In genomic region chr7:127907638-127908040, GRCh38 we compare ENCODE assay signal across 13 cellular contexts.
DNase-seq lines count a peak whose midpoint lies in the region; ATAC-seq and TF ChIP-seq lines count a peak whose summit lies in the region.
"Had no signal": no experiment of that assay in that cellular context is flagged by ENCODE, and none has a peak within 500 bp of the region (broad histone marks: within the 10 kb centered on the region; RNA-seq: fewer than 3 reads in every experiment).

No MANE protein-coding gene starts in this region.

- in situ Hi-C loops in brain microvascular endothelial cell (cut with HindIII; ENCODE audit: low pct_ligation_motif_present, low sequenced_read_pairs), result no loop called here

- H3K4me1 Mint-ChIP-seq in nephron, result peaks cover 22% of the 10 kb centered on the region

- no peaks in the 10 kb centered on the region for H3K36me3 ChIP-seq in brain microvascular endothelial cell (replicated peaks)
- H3K36me3 ChIP-seq: right atrium auricular region had no signal

- H3K27ac Mint-ChIP-seq in nephron, result peak overlapping the region; percentile 8 to 35 (median 11)

- H3K9me3 Mint-ChIP-seq in nephron, result no peaks in the 10 kb centered on the region

- peak; percentile 80 for DNase-seq in ELR (ENCODE audit: low read depth)
- peak; percentile 79 for DNase-seq in M059J (ENCODE audit: low read depth)
- DNase-seq in brain microvascular endothelial cell, result peak; percentile 50
- DNase-seq in medulla oblongata (ENCODE audit: extremely low spot score), result no peak
- DNase-seq in activated gamma-delta T cell treated with Interleukin-2 at 50 U/mL for 16 hours, result no peak
- DNase-seq: activated CD8-positive, alpha-beta memory T cell treated with anti-CD3 and anti-CD28 coated beads, Interleukin-2, amount 10 ng/mL, durations not matched to agents 7 days and 5 days; amygdala; T1000 had no signal

- no peaks in the 10 kb centered on the region for H3K36me3 Mint-ChIP-seq in nephron (ENCODE audit: low read depth)

- H3K27ac ChIP-seq in brain microvascular endothelial cell, result no peak overlapping the region
- H3K27ac ChIP-seq: right atrium auricular region, suprapubic skin had no signal

- no peak for TF ChIP-seq CTCF in brain microvascular endothelial cell (IDR thresholded peaks at IDR 0.05; ENCODE audit: low read depth, low read length, missing control alignments)
- TF ChIP-seq CTCF in nephron (IDR thresholded peaks at IDR 0.05; ENCODE audit: unreplicated experiment in 3 of 3), result no peak

- H3K27me3 Mint-ChIP-seq in nephron (ENCODE audit: low read depth), result no peaks in the 10 kb centered on the region
- H3K27me3 Mint-ChIP-seq: activated CD8-positive, alpha-beta memory T cell treated with anti-CD3 and anti-CD28 coated beads, Interleukin-2, amount 10 ng/mL, durations not matched to agents 7 days and 5 days had no signal

- H3K4me3 Mint-ChIP-seq in nephron, result no peak overlapping the region
- H3K4me3 Mint-ChIP-seq: activated CD8-positive, alpha-beta memory T cell treated with anti-CD3 and anti-CD28 coated beads, Interleukin-2, amount 10 ng/mL, durations not matched to agents 7 days and 5 days had no signal

- no peaks in the 10 kb centered on the region for H3K27me3 ChIP-seq in brain microvascular endothelial cell (replicated peaks)
- H3K27me3 ChIP-seq: right atrium auricular region, suprapubic skin had no signal

- ATAC-seq in GM21717 (IDR thresholded peaks at IDR 0.05; ENCODE audit: unreplicated experiment) (no peak), HG02610 (IDR thresholded peaks at IDR 0.05; ENCODE audit: unreplicated experiment) (no peak)
- ATAC-seq: activated CD8-positive, alpha-beta memory T cell treated with anti-CD3 and anti-CD28 coated beads, Interleukin-2, amount 10 ng/mL, durations not matched to agents 7 days and 5 days had no signal

- no peak overlapping the region for H3K4me3 ChIP-seq in brain microvascular endothelial cell (ENCODE audit: low read depth, low read length)
- H3K4me3 ChIP-seq: right atrium auricular region, suprapubic skin had no signal

Comparison
In these comparisons a context has a peak if more than half of its experiments do, and no peak if none do; other contexts are left out.
1. DNase-seq: peak in ELR (single experiment), M059J (single experiment) and brain microvascular endothelial cell (single experiment); none in medulla oblongata (single experiment) and activated gamma-delta T cell treated with Interleukin-2 at 50 U/mL for 16 hours (single experiment).